14 cellular contexts compared by ENCODE assay signal in the genomic region with DNA sequence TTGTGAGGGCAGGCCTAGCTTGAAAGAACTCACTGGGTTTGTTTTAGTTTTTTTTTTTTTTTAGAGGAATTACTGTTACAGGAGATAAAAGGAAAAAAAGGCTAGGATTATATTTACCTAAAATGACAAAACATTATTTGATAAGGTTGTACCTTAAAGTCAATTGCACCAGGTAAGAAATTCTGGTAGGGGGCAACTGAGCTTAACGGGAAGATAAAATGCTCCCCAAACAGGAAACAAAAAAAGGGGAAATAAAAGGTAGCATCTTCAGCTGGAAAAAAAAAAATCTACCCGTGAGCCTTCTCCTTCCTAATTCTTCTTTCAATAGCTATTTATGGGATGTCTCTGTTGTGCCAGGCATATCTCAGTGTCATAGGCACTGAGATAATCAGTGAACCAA.
"Had no signal": no experiment of that assay in that cellular context is flagged by ENCODE, and none has a peak within 500 bp of the region (broad histone marks: within the 10 kb centered on the region; RNA-seq: fewer than 3 reads in every experiment).

No MANE protein-coding gene starts in this region.

- H3K27me3 ChIP-seq: breast epithelium, dorsolateral prefrontal cortex, neutrophil, upper lobe of left lung had no signal

- H3K27ac Mint-ChIP-seq: activated naive CD8-positive, alpha-beta T cell treated with anti-CD3 and anti-CD28 coated beads, Interleukin-2, amount 10 ng/mL, durations not matched to agents 7 days and 5 days had no signal

- H3K27ac ChIP-seq: breast epithelium, dorsolateral prefrontal cortex, neutrophil, upper lobe of left lung, WERI-Rb-1 had no signal

- H3K4me3 Mint-ChIP-seq: activated naive CD8-positive, alpha-beta T cell treated with anti-CD3 and anti-CD28 coated beads, Interleukin-2, amount 10 ng/mL, durations not matched to agents 7 days and 5 days; stimulated activated effector memory CD8-positive, alpha-beta T cell treated with anti-CD3 and anti-CD28 coated beads, Interleukin-12 subunit alpha, Interleukin-12 subunit beta, amount 100 ng/mL, for 72 hours had no signal

- H3K4me3 ChIP-seq: breast epithelium, dorsolateral prefrontal cortex, smooth muscle cell, upper lobe of left lung had no signal

- H3K36me3 ChIP-seq: breast epithelium, neutrophil, upper lobe of left lung, WERI-Rb-1 had no signal

- H3K36me3 Mint-ChIP-seq: stimulated activated effector memory CD8-positive, alpha-beta T cell treated with anti-CD3 and anti-CD28 coated beads, Interleukin-12 subunit alpha, Interleukin-12 subunit beta, amount 100 ng/mL, for 72 hours had no signal

- H3K9me3 ChIP-seq: breast epithelium, neutrophil, upper lobe of left lung had no signal

- H3K9me3 Mint-ChIP-seq: stimulated activated effector memory CD8-positive, alpha-beta T cell treated with anti-CD3 and anti-CD28 coated beads, Interleukin-12 subunit alpha, Interleukin-12 subunit beta, amount 100 ng/mL, for 72 hours had no signal

- DNase-seq: activated CD4-positive, alpha-beta T cell treated with anti-CD3 and anti-CD28 coated beads for 48 hours; activated gamma-delta T cell treated with Interleukin-2 at 50 U/mL for 16 hours; activated naive CD8-positive, alpha-beta T cell treated with anti-CD3 and anti-CD28 coated beads, Interleukin-2, amount 10 ng/mL, durations not matched to agents 7 days and 5 days; activated T-cell treated with anti-CD3 and anti-CD28 coated beads, Interleukin-2, amount 50 U/mL, for 1 hour; dorsolateral prefrontal cortex; hypothalamus; kidney glomerular epithelial cell; T-helper 9 cell; upper lobe of left lung; WERI-Rb-1 had no signal
